Comparison of ENCODE assay signal across 22 cellular contexts in the genomic region with DNA sequence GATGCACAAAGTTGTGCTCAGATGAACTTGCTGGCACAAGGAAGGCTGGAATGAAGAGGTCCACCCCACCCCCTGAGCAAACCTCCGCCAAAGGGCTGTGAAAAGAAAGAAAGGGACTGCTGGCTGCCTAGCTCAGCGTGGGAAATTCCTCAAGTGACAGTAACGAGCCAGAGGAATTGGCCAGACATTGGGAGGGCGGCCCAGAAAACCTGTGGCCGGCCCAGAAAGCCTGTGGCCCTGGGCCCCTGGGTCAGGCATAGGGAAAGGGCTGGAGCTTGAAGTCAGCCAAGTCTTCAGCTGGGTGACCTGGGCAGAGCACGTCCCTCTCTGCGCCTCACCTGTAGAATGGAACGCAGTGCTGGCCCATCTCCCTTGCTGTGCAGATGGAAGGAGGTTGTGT. TPM values are rescaled to one million over a fixed set of nuclear protein-coding genes. Genes with fewer than 3 reads are reported as not detected.
DNase-seq lines count a peak whose midpoint lies in the region; ATAC-seq, FAIRE-seq and TF ChIP-seq lines count a peak whose summit lies in the region.
"Had no signal": no experiment of that assay in that cellular context is flagged by ENCODE, and none has a peak within 500 bp of the region (broad histone marks: within the 10 kb centered on the region; RNA-seq: fewer than 3 reads in every experiment).

No MANE protein-coding gene starts in this region.

- ATAC-seq in pancreas, result peak in 3 of 4 donors; percentile 36 to 53 (median 41)
- ATAC-seq in HepG2, result no peak
- ATAC-seq: A549, K562 had no signal

- H3K79me2 ChIP-seq in HepG2 (ENCODE audit: insufficient read depth, low read length), result no peaks in the 10 kb centered on the region

- no peak overlapping the region for H3K27ac ChIP-seq in coronary artery
- no peak overlapping the region for H3K27ac ChIP-seq in pancreas
- no peak overlapping the region for H3K27ac ChIP-seq in HepG2 (ENCODE audit: extremely low read length, insufficient read depth, low read length)
- H3K27ac ChIP-seq: A549, Peyer's patch had no signal

- no peaks in the 10 kb centered on the region for H4K20me1 ChIP-seq in HepG2 (ENCODE audit: insufficient read depth, low read length)

- H3K9me3 ChIP-seq in pancreas (no peaks in the 10 kb centered on the region), HepG2 (ENCODE audit: low read length) (no peaks in the 10 kb centered on the region)
- H3K9me3 ChIP-seq: A549, BE2C, HAP-1, Peyer's patch had no signal

- peak; percentile 55 for DNase-seq in coronary artery (ENCODE audit: low spot score)
- DNase-seq in midbrain (lab: John Stamatoyannopoulos, UW), result peak; percentile 50
- no peak for DNase-seq in pancreas
- no peak for DNase-seq in NCI-H1694 treated with DMSO at 0.1 percent for 48 hours (lab: John Stamatoyannopoulos, UW)
- DNase-seq in H7, result no peak
- DNase-seq in GM19238 (ENCODE audit: insufficient read length, low spot score), result no peak
- DNase-seq in HepG2 (ENCODE audit: low spot score), result no peak
- DNase-seq: BE2C; EL; MM.1S; NCI-H1092; NCI-H1436; NCI-H1930; NCI-H2227 treated with DMSO at 0.1 percent for 48 hours; NCI-H510A treated with DMSO at 0.1 percent for 48 hours; NCI-H748 treated with DMSO at 0.1 percent for 48 hours; NK-92 treated with Interleukin-12 subunit alpha and Interleukin-12 subunit beta, amount 100 ng/mL, for 24 hours; Peyer's patch had no signal

- FAIRE-seq in pancreas (lab: Jason Lieb, UNC) (no peak), HepG2 (lab: Jason Lieb, UNC) (no peak)
- FAIRE-seq: A549, K562 had no signal

- TF ChIP-seq EP300 in Ishikawa (IDR thresholded peaks at IDR 0.05; ENCODE audit: borderline replicate concordance) (no peak), HepG2 (IDR thresholded peaks at IDR 0.05; ENCODE audit: low read depth in 2 of 2, low read length in 2 of 2) (no peak), HepG2 (CRISPR knock-in tag; IDR thresholded peaks at IDR 0.05; ENCODE audit: borderline replicate concordance) (no peak)

- TF ChIP-seq POLR2A in HepG2 (IDR thresholded peaks at IDR 0.05; ENCODE audit: insufficient read depth in 1 of 2, low read depth in 2 of 2, low read length in 2 of 2), result no peak

- no peak for TF ChIP-seq CTCF in coronary artery (IDR thresholded peaks at IDR 0.05)
- no peak for TF ChIP-seq CTCF in pancreas (IDR thresholded peaks at IDR 0.05)
- TF ChIP-seq CTCF in HepG2 (CRISPR knock-in tag; IDR thresholded peaks at IDR 0.05), result no peak

- no peak overlapping the region for H2AFZ ChIP-seq in HepG2 (ENCODE audit: low read length)

- TF ChIP-seq RAD21 in Ishikawa (IDR thresholded peaks at IDR 0.05; ENCODE audit: low read depth), result no peak
- no peak for TF ChIP-seq RAD21 in HepG2 (CRISPR knock-in tag; IDR thresholded peaks at IDR 0.05)

- no peak overlapping the region for H3K9ac ChIP-seq in HepG2 (ENCODE audit: insufficient read depth, low read depth, low read length)

- H3K4me1 ChIP-seq in pancreas (no peaks in the 10 kb centered on the region), HepG2 (ENCODE audit: insufficient read depth, low read length) (no peaks in the 10 kb centered on the region)
- H3K4me1 ChIP-seq: A549, BE2C, HAP-1, Peyer's patch had no signal

- POLR2A ChIA-PET in HepG2 (lab: Yijun Ruan, JAX), result no interaction called here

- H3K4me3 ChIP-seq in coronary artery, result no peak overlapping the region
- no peak overlapping the region for H3K4me3 ChIP-seq in pancreas
- H3K4me3 ChIP-seq in H7 (ENCODE audit: insufficient read depth, low read depth, low read length), result no peak overlapping the region
- H3K4me3 ChIP-seq in HepG2 (replicated peaks in 1 of 3; ENCODE audit: insufficient read depth in 1 of 3, low read depth in 2 of 3, low read length in 3 of 3), result no peak overlapping the region
- H3K4me3 ChIP-seq: A549, HAP-1, K562, Peyer's patch had no signal

- CTCF ChIA-PET in HepG2 (lab: Yijun Ruan, JAX; ENCODE audit: low intra/inter-chr PET ratio, low total read pairs), result no interaction called here

- H3K27me3 ChIP-seq in pancreas (no peaks in the 10 kb centered on the region), H7 (ENCODE audit: control insufficient read depth, insufficient read depth, low read length) (no peaks in the 10 kb centered on the region), HepG2 (ENCODE audit: control insufficient read depth in 1 of 2, insufficient read depth in 2 of 2, low read length in 2 of 2) (peaks cover 1 to 28% of the 10 kb centered on the region in 2 experiments; a peak in 3 of 5 replicates)
- H3K27me3 ChIP-seq: BE2C, Peyer's patch had no signal

- intact Hi-C loops in pancreas (cut with DNase I) (no loop called here), HepG2 (cut with micrococcal nuclease; ENCODE audit: unreplicated experiment) (no loop called here)

- in situ Hi-C loops in HepG2 (cut with HindIII; ENCODE audit: extremely low pct_ligation_motif_present, low pct_unique_long_range_greater_than_20kb), result no loop called here

- no TSS peak for BruUV-seq in HepG2 (replicated peaks; lab: Mats Ljungman, UMichigan)

- WGBS in pancreas, 2 donors, result 33 to 49% methylated on average over 8 of the region's 8 CpGs
- WGBS in HepG2 (ENCODE audit: low lambda C conversion rate), result 2% methylated on average over 7 of the region's 8 CpGs

- no peak overlapping the region for H3K4me2 ChIP-seq in HepG2 (ENCODE audit: low read depth, low read length)
- H3K4me2 ChIP-seq: A549 had no signal

- H3K36me3 ChIP-seq in pancreas (no peaks in the 10 kb centered on the region), H7 (replicated peaks; ENCODE audit: control insufficient read depth, insufficient read depth, low read length) (no peaks in the 10 kb centered on the region), HepG2 (replicated peaks in 1 of 2; ENCODE audit: control insufficient read depth in 1 of 2, insufficient read depth in 2 of 2, low read length in 2 of 2) (no peaks in the 10 kb centered on the region)
- H3K36me3 ChIP-seq: BE2C, HAP-1, Peyer's patch had no signal

TF ChIP-seq in Ishikawa, 13 proteins besides CTCF, POLR2A, EP300 and RAD21 (continues in another document):
- TF ChIP-seq MAX (IDR thresholded peaks at IDR 0.05) (no peak), NFIC (IDR thresholded peaks at IDR 0.05) (0 out of 2 replicates have a peak, but pooled peaks have one; percentile 28)
- TF ChIP-seq, protein P1, sequence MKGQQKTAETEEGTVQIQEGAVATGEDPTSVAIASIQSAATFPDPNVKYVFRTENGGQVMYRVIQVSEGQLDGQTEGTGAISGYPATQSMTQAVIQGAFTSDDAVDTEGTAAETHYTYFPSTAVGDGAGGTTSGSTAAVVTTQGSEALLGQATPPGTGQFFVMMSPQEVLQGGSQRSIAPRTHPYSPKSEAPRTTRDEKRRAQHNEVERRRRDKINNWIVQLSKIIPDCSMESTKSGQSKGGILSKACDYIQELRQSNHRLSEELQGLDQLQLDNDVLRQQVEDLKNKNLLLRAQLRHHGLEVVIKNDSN (IDR thresholded peaks at IDR 0.05), result no peak

TF ChIP-seq in HepG2, 621 proteins besides CTCF, POLR2A, EP300 and RAD21 (continues in another document):
- TF ChIP-seq PAWR (CRISPR knock-in tag; IDR thresholded peaks at IDR 0.05; ENCODE audit: borderline replicate concordance), result no peak
- TF ChIP-seq SMAD3 (CRISPR knock-in tag; IDR thresholded peaks at IDR 0.05), result no peak
- no peak for TF ChIP-seq ZNF180 (CRISPR knock-in tag; IDR thresholded peaks at IDR 0.05; ENCODE audit: borderline replicate concordance, low read depth)
- no peak for TF ChIP-seq FOXA1 (IDR thresholded peaks at IDR 0.05)
- TF ChIP-seq FOXA1 (CRISPR knock-in tag; IDR thresholded peaks at IDR 0.05), result no peak
- no peak for TF ChIP-seq ZFP36 (IDR thresholded peaks at IDR 0.05; ENCODE audit: borderline replicate concordance, low read depth, low read length, partially characterized antibody)
- no peak for TF ChIP-seq ZNF513 (CRISPR knock-in tag; conservative IDR thresholded peaks at IDR 0.05)
- TF ChIP-seq PCBP1 (IDR thresholded peaks at IDR 0.05; ENCODE audit: borderline replicate concordance, low read depth, low read length), result no peak

RNA-seq across cellular contexts. Expression of gene CTBP2, which starts 30.6 kb away (rescaled TPM):
- 10 to 100 TPM; 29.0 to 60.8 (median 32.4) TPM for total RNA-seq in pancreas
- polyA plus RNA-seq in pancreas, result 10 to 100 TPM; 21.4 to 22.2 TPM
- 233 and 260 TPM in 2 replicates for total RNA-seq in H7 (2014; rRNA removed; shearing (Covaris generic))
- not detected in 2 replicates for total RNA-seq in HepG2 (2016; rRNA removed; fragmentation: Illumina TruSeq; extraction: Trizol)
- not detected in 2 replicates for total RNA-seq in HepG2 (2016; cell fraction: cytosol; rRNA removed; fragmentation: Illumina TruSeq; extraction: Trizol; ENCODE audit: low read depth)
- total RNA-seq in HepG2 (2016; cell fraction: insoluble cytoplasmic fraction; rRNA removed; fragmentation: Illumina TruSeq; extraction: Trizol), result not detected in 2 replicates
- not detected in 2 replicates for total RNA-seq in HepG2 (2016; cell fraction: membrane; rRNA removed; fragmentation: Illumina TruSeq; extraction: Trizol)
- not detected in 2 replicates for total RNA-seq in HepG2 (2016; cell fraction: nucleus; rRNA removed; fragmentation: Illumina TruSeq; extraction: Trizol)
- polyA plus RNA-seq in HepG2 (2011; rRNA removed), result 0.08 TPM in 1 of 2 replicates, not detected in the other
- 0.04 and 0.05 TPM in 2 replicates for polyA plus RNA-seq in HepG2 (2011; cell fraction: cytosol; rRNA removed)
- 0.02 TPM in 1 of 2 replicates, not detected in the other for polyA plus RNA-seq in HepG2 (2011; cell fraction: nucleus; rRNA removed)
- polyA plus RNA-seq in HepG2 (2012), result 0.08 TPM in 2 replicates
- polyA plus RNA-seq in HepG2 (2016; cell fraction: cytosol; fragmentation: Illumina TruSeq; extraction: Trizol; ENCODE audit: low read depth), result not detected in 2 replicates
- not detected in 2 replicates for polyA plus RNA-seq in HepG2 (2016; cell fraction: insoluble cytoplasmic fraction; fragmentation: Illumina TruSeq; extraction: Trizol; ENCODE audit: low read depth)
- polyA plus RNA-seq in HepG2 (2016; cell fraction: membrane; fragmentation: Illumina TruSeq; extraction: Trizol; ENCODE audit: low read depth), result not detected in 2 replicates
- polyA plus RNA-seq in HepG2 (2016; cell fraction: nucleus; fragmentation: Illumina TruSeq; extraction: Trizol; ENCODE audit: insufficient read depth, low read depth), result not detected in 2 replicates
- polyA minus RNA-seq in HepG2 (2011; rRNA and poly(A)+ RNA removed; ENCODE audit: low replicate concordance), result 1.2 and 101 TPM in 2 replicates
- 0.49 and 0.53 TPM in 2 replicates for polyA minus RNA-seq in HepG2 (2011; cell fraction: cytosol; rRNA and poly(A)+ RNA removed)
- polyA minus RNA-seq in HepG2 (2011; cell fraction: nucleus; rRNA and poly(A)+ RNA removed), result 0.39 TPM in 1 of 2 replicates, not detected in the other

Comparison
In these comparisons a context has a peak if more than half of its experiments do, and no peak if none do; other contexts are left out.
1. DNase-seq: peak in coronary artery (single experiment) and midbrain (single experiment); none in pancreas (0 of 6), NCI-H1694 treated with DMSO at 0.1 percent for 48 hours (single experiment), H7 (single experiment), GM19238 (single experiment) and HepG2 (single experiment).
2. RNA of gene CTBP2, which starts 30.6 kb away (total RNA-seq): 233 to 260 TPM in H7 and 29.0 to 60.8 TPM in pancreas; not detected in HepG2; every median in the first group is over 10 times any median in the second.